13 cellular contexts compared by ENCODE assay signal in genomic region chr19:49210901-49211451, GRCh38. TPM values are rescaled to one million over a fixed set of nuclear protein-coding genes. Genes with fewer than 3 reads are reported as not detected.
DNase-seq lines count a peak whose midpoint lies in the region; ATAC-seq and TF ChIP-seq lines count a peak whose summit lies in the region.
"Had no signal": no experiment of that assay in that cellular context is flagged by ENCODE, and none has a peak within 500 bp of the region (broad histone marks: within the 10 kb centered on the region; RNA-seq: fewer than 3 reads in every experiment).

No MANE protein-coding gene starts in this region.

- H3K27ac ChIP-seq in upper lobe of left lung = no peak overlapping the region
- H3K27ac ChIP-seq in CD8-positive, alpha-beta memory T cell (ENCODE audit: low read depth, low read length) = no peak overlapping the region
- H3K27ac ChIP-seq: dorsolateral prefrontal cortex, suprapubic skin had no signal

- H3K9me3 Mint-ChIP-seq in endothelial cell (ENCODE audit: unreplicated experiment) = no peaks in the 10 kb centered on the region
- no peaks in the 10 kb centered on the region for H3K9me3 Mint-ChIP-seq in CD8-positive, alpha-beta memory T cell
- H3K9me3 Mint-ChIP-seq: CD4-positive, alpha-beta T cell had no signal

- H3K27me3 ChIP-seq in NT2/D1 (ENCODE audit: insufficient read depth, insufficient read length) = no peaks in the 10 kb centered on the region
- H3K27me3 ChIP-seq in upper lobe of left lung = no peaks in the 10 kb centered on the region
- no peaks in the 10 kb centered on the region for H3K27me3 ChIP-seq in CD8-positive, alpha-beta memory T cell (ENCODE audit: insufficient read depth, low read length, poor library complexity, severe bottlenecking)
- H3K27me3 ChIP-seq: dorsolateral prefrontal cortex, suprapubic skin had no signal

- no peak for DNase-seq in NT2/D1 (ENCODE audit: low read depth, low spot score)
- DNase-seq in endothelial cell (ENCODE audit: low spot score) = no peak
- DNase-seq in mucosa of descending colon = no peak
- peak in 1 of 2 donors; percentile 69 for DNase-seq in upper lobe of left lung
- no peak for DNase-seq in CD8-positive, alpha-beta memory T cell
- no peak for DNase-seq in CD1c-positive myeloid dendritic cell (ENCODE audit: extremely low spot score)
- no peak for DNase-seq in lower leg skin (ENCODE audit: low spot score in 2 of 2)
- DNase-seq: dorsolateral prefrontal cortex, MM.1S, NCI-H748 treated with DMSO at 0.1 percent for 48 hours had no signal

- peak overlapping the region; percentile 86 for H3K4me3 Mint-ChIP-seq in endothelial cell (ENCODE audit: unreplicated experiment)
- H3K4me3 Mint-ChIP-seq in CD8-positive, alpha-beta memory T cell = peak overlapping the region in 1 of 7 donors; percentile 41
- H3K4me3 Mint-ChIP-seq: CD4-positive, alpha-beta T cell had no signal

- H3K36me3 ChIP-seq in NT2/D1 (ENCODE audit: insufficient read depth, insufficient read length, low read length) (peaks cover 3% of the 10 kb centered on the region), mucosa of descending colon (ENCODE audit: low read depth) (peaks cover 5% of the 10 kb centered on the region), upper lobe of left lung (peaks cover 0 to 26% (median 16%) of the 10 kb centered on the region in 4 donors)
- no peaks in the 10 kb centered on the region for H3K36me3 ChIP-seq in CD8-positive, alpha-beta memory T cell (ENCODE audit: insufficient read depth, low read length)

- CTCF ChIA-PET in CD8-positive, alpha-beta memory T cell (lab: Charles Lee) = no interaction called here

- TF ChIP-seq CTCF in endothelial cell (IDR thresholded peaks at IDR 0.05; ENCODE audit: unreplicated experiment) = no peak
- TF ChIP-seq CTCF in mucosa of descending colon (IDR thresholded peaks at IDR 0.05) = no peak
- no peak for TF ChIP-seq CTCF in upper lobe of left lung (IDR thresholded peaks at IDR 0.05)
- no peak for TF ChIP-seq CTCF in lower leg skin (IDR thresholded peaks at IDR 0.05)

- POLR2A ChIA-PET in CD8-positive, alpha-beta memory T cell (lab: Charles Lee) = no interaction called here

- no peaks in the 10 kb centered on the region for H3K9me3 ChIP-seq in NT2/D1 (ENCODE audit: insufficient read depth, low read length)
- no peaks in the 10 kb centered on the region for H3K9me3 ChIP-seq in mucosa of descending colon
- no peaks in the 10 kb centered on the region for H3K9me3 ChIP-seq in upper lobe of left lung
- H3K9me3 ChIP-seq in CD8-positive, alpha-beta memory T cell (ENCODE audit: low read length) = no peaks in the 10 kb centered on the region
- H3K9me3 ChIP-seq: suprapubic skin had no signal

- ATAC-seq in mucosa of descending colon (peak; percentile 4), upper lobe of left lung (ENCODE audit: low FRiP score in 2 of 2) (peak; percentile 18 to 21)

- H3K4me3 ChIP-seq in NT2/D1 (ENCODE audit: insufficient read length, low read depth) (peak overlapping the region; percentile 51), mucosa of descending colon (no peak overlapping the region), upper lobe of left lung (no peak overlapping the region), lower leg skin (ENCODE audit: low read depth, poor library complexity, severe bottlenecking) (no peak overlapping the region)
- no peak overlapping the region for H3K4me3 ChIP-seq in CD8-positive, alpha-beta memory T cell (ENCODE audit: low read length)
- H3K4me3 ChIP-seq: suprapubic skin had no signal

- WGBS in upper lobe of left lung, 2 donors = 72 to 88% methylated on average over 10 to 18 of the region's 19 CpGs
- WGBS in lower leg skin, 2 donors = 83 to 88% methylated on average over 17 to 19 of the region's 19 CpGs

- no peak overlapping the region for H3K27ac Mint-ChIP-seq in endothelial cell (ENCODE audit: unreplicated experiment)
- no peak overlapping the region for H3K27ac Mint-ChIP-seq in CD8-positive, alpha-beta memory T cell
- H3K27ac Mint-ChIP-seq: CD4-positive, alpha-beta T cell had no signal

- intact Hi-C loops in mucosa of descending colon (cut with DNase I, micrococcal nuclease) (no loop called here), lower leg skin (cut with DNase I; ENCODE audit: low total_unique reads) (no loop called here)

- H3K27me3 Mint-ChIP-seq in endothelial cell (ENCODE audit: unreplicated experiment) = peaks cover 5% of the 10 kb centered on the region
- peaks cover 9 to 19% of the 10 kb centered on the region in 2 donors for H3K27me3 Mint-ChIP-seq in CD8-positive, alpha-beta memory T cell

- H3K4me1 ChIP-seq in NT2/D1 (ENCODE audit: insufficient read depth, insufficient read length) (peaks cover 4% of the 10 kb centered on the region), mucosa of descending colon (ENCODE audit: low read depth) (no peaks in the 10 kb centered on the region), upper lobe of left lung (peaks cover 4 to 7% (median 4%) of the 10 kb centered on the region in 4 donors)
- H3K4me1 ChIP-seq in CD8-positive, alpha-beta memory T cell (ENCODE audit: insufficient read depth, low read length) = no peaks in the 10 kb centered on the region

- H3K36me3 Mint-ChIP-seq in endothelial cell (ENCODE audit: low read depth, unreplicated experiment) = peaks cover 34% of the 10 kb centered on the region
- H3K36me3 Mint-ChIP-seq in CD8-positive, alpha-beta memory T cell = no peaks in the 10 kb centered on the region

- TF ChIP-seq EP300 in upper lobe of left lung (IDR thresholded peaks at IDR 0.05) = no peak

- H3K4me1 Mint-ChIP-seq in endothelial cell (ENCODE audit: unreplicated experiment) = peaks cover 3% of the 10 kb centered on the region
- peaks cover 9 to 13% (median 12%) of the 10 kb centered on the region in 3 donors for H3K4me1 Mint-ChIP-seq in CD8-positive, alpha-beta memory T cell

- H3K9ac ChIP-seq in NT2/D1 (ENCODE audit: insufficient read length, low read depth) = peak overlapping the region; percentile 80

- TF ChIP-seq POLR2A in upper lobe of left lung (IDR thresholded peaks at IDR 0.05) (no peak), lower leg skin (IDR thresholded peaks at IDR 0.05) (no peak)

RNA-seq across cellular contexts. Expression of gene TRPM4, which starts 53.4 kb away (rescaled TPM):
- total RNA-seq in endothelial cell (ENCODE audit: unreplicated experiment) (75.3 TPM), mucosa of descending colon (100 to 1,000 TPM; 182 to 398 (median 274) TPM), upper lobe of left lung (100 to 1,000 TPM in 1 of 6 donors, 10 to 100 TPM in 5; 23.9 to 120 (median 49.3) TPM), lower leg skin (10 to 100 TPM; 50.7 to 76.2 (median 70.3) TPM)
- not detected for total RNA-seq in CD8-positive, alpha-beta memory T cell
- not detected for polyA plus RNA-seq in CD8-positive, alpha-beta memory T cell
- total RNA-seq: CD4-positive, alpha-beta T cell had no signal

RNA-seq across cellular contexts. Expression of gene HRC, which starts 55.8 kb away (rescaled TPM):
- total RNA-seq in endothelial cell (ENCODE audit: unreplicated experiment) (0.72 TPM), mucosa of descending colon (1 to 10 TPM in 2 of 3 donors, under 1 TPM in 1; 0.73 to 1.9 (median 1.2) TPM), upper lobe of left lung (1 to 10 TPM in 3 of 6 donors, under 1 TPM in 2, not detected in 1; 0.61 to 2.1 (median 1.2) TPM), lower leg skin (1 to 10 TPM; 1.1 to 4.0 (median 1.2) TPM)
- total RNA-seq in CD8-positive, alpha-beta memory T cell = not detected
- polyA plus RNA-seq in CD8-positive, alpha-beta memory T cell = not detected
- total RNA-seq: CD4-positive, alpha-beta T cell; T-helper 2 cell treated with Interferon-gamma antibody and Interleukin-4, amounts not matched to agents 100 ng/mL and 5 ng/mL, for 36 hours had no signal

Comparison
In these comparisons a context has a peak if more than half of its experiments do, and no peak if none do; other contexts are left out.
1. RNA of gene TRPM4, which starts 53.4 kb away (total RNA-seq): 182 to 398 TPM in mucosa of descending colon, 75.3 TPM in endothelial cell (single experiment), 50.7 to 76.2 TPM in lower leg skin and 23.9 to 120 TPM in upper lobe of left lung; not detected in CD8-positive, alpha-beta memory T cell; every median in the first group is over 10 times any median in the second.